Comparison of ENCODE assay signal across 10 cellular contexts in the genomic region with DNA sequence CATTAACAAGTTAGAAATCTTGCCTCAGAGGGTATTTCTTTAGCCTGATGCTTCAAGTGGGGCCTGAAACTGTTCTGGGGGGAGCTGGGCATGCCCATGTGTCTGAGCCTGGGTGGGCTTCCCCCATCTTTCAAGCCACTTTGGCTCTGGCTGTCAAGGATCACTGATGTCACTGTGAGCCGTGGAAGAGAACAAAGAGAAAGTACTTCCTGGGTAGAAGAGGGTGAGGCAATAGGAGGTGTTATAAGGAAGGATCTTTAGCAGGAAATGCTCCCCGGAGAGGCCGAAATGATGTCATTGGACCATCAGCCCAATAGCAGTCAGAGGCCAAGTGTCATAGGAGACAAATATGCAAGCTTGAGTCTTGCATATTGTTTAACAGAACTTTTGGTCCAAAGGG.
A peak's percentile ranks its signal among the peaks of the same experiment; 100 is the strongest.
DNase-seq lines count a peak whose midpoint lies in the region; ATAC-seq and TF ChIP-seq lines count a peak whose summit lies in the region.
"Had no signal": no experiment of that assay in that cellular context is flagged by ENCODE, and none has a peak within 500 bp of the region (broad histone marks: within the 10 kb centered on the region; RNA-seq: fewer than 3 reads in every experiment).

No MANE protein-coding gene starts in this region.

- H3K36me3 Mint-ChIP-seq in activated T-cell treated with anti-CD3 and anti-CD28 coated beads, Interleukin-2, amount 50 U/mL, for 24 hours (ENCODE audit: low read depth), result no peaks in the 10 kb centered on the region
- no peaks in the 10 kb centered on the region for H3K36me3 Mint-ChIP-seq in stimulated activated effector memory CD8-positive, alpha-beta T cell treated with anti-CD3 and anti-CD28 coated beads, Interleukin-12 subunit alpha, Interleukin-12 subunit beta, amount 100 ng/mL, for 72 hours

- H3K27ac Mint-ChIP-seq in activated T-cell treated with anti-CD3 and anti-CD28 coated beads, Interleukin-2, amount 50 U/mL, for 24 hours, result peak overlapping the region; percentile 91
- H3K27ac Mint-ChIP-seq in stimulated activated effector memory CD8-positive, alpha-beta T cell treated with anti-CD3 and anti-CD28 coated beads, Interleukin-12 subunit alpha, Interleukin-12 subunit beta, amount 100 ng/mL, for 72 hours, result peak overlapping the region; percentile 45

- no peak overlapping the region for H3K14ac ChIP-seq in trophoblast cell (ENCODE audit: low read length)

- peaks cover 26% of the 10 kb centered on the region for H3K27me3 Mint-ChIP-seq in activated T-cell treated with anti-CD3 and anti-CD28 coated beads, Interleukin-2, amount 50 U/mL, for 24 hours

- H3K27ac ChIP-seq in gastrocnemius medialis, result no peak overlapping the region
- H3K27ac ChIP-seq in trophoblast cell (ENCODE audit: low read depth, low read length), result no peak overlapping the region

- H4K8ac ChIP-seq in trophoblast cell (ENCODE audit: low read depth, low read length), result no peak overlapping the region

- no peak overlapping the region for H2BK12ac ChIP-seq in trophoblast cell (ENCODE audit: low read length)

- no peak overlapping the region for H2AK5ac ChIP-seq in trophoblast cell (ENCODE audit: low read length)

- no peak for TF ChIP-seq CTCF in gastrocnemius medialis (IDR thresholded peaks at IDR 0.05 in 4 of 5, conservative IDR thresholded peaks at IDR 0.05 in 1 of 5)

- no peak overlapping the region for H3K23ac ChIP-seq in trophoblast cell (ENCODE audit: low read length)

- no peak overlapping the region for H3K4me3 ChIP-seq in gastrocnemius medialis
- H3K4me3 ChIP-seq in trophoblast cell (ENCODE audit: low read depth, low read length), result no peak overlapping the region

- no peak overlapping the region for H2BK120ac ChIP-seq in trophoblast cell (ENCODE audit: insufficient read depth, low read length, poor library complexity)

- in situ Hi-C loops in gastrocnemius medialis (cut with MboI; ENCODE audit: low sequenced_read_pairs in 4 of 4), result no loop called here

- no peak overlapping the region for H3K4me3 Mint-ChIP-seq in activated T-cell treated with anti-CD3 and anti-CD28 coated beads, Interleukin-2, amount 50 U/mL, for 24 hours
- peak overlapping the region; percentile 41 for H3K4me3 Mint-ChIP-seq in stimulated activated effector memory CD8-positive, alpha-beta T cell treated with anti-CD3 and anti-CD28 coated beads, Interleukin-12 subunit alpha, Interleukin-12 subunit beta, amount 100 ng/mL, for 72 hours

- no peaks in the 10 kb centered on the region for H3K4me1 ChIP-seq in gastrocnemius medialis
- H3K4me1 ChIP-seq in trophoblast cell (ENCODE audit: control insufficient read depth in 1 of 2, insufficient read depth in 2 of 2, low read length in 2 of 2), result no peaks in the 10 kb centered on the region

- no peak overlapping the region for H4K91ac ChIP-seq in trophoblast cell (ENCODE audit: low read depth, low read length)

- DNase-seq in activated T-cell treated with anti-CD3 and anti-CD28 coated beads, Interleukin-2, amount 50 U/mL, for 24 hours, result no peak
- DNase-seq in activated T-cell treated with anti-CD3 and anti-CD28 coated beads, Interleukin-2, amount 50 U/mL, for 1 hour, result no peak
- DNase-seq in HT1080 (ENCODE audit: low read depth) (peak; percentile 23), gastrocnemius medialis (no peak), trophoblast cell (no peak)
- no peak for DNase-seq in stimulated activated effector memory CD8-positive, alpha-beta T cell treated with anti-CD3 and anti-CD28 coated beads, Interleukin-12 subunit alpha, Interleukin-12 subunit beta, amount 100 ng/mL, for 72 hours (ENCODE audit: low spot score in 2 of 2)
- DNase-seq: MM.1S, NCI-H526 had no signal

- H3K27me3 ChIP-seq in gastrocnemius medialis, result no peaks in the 10 kb centered on the region
- H3K27me3 ChIP-seq in trophoblast cell (ENCODE audit: insufficient read depth, low read length), result no peaks in the 10 kb centered on the region

- no CpG with 5 or more reads among the region's 3 CpGs for WGBS in trophoblast cell (ENCODE audit: extremely low coverage, insufficient coverage, insufficient read length)

- ATAC-seq in GM21786 (IDR thresholded peaks at IDR 0.05; ENCODE audit: unreplicated experiment), result peak; percentile 52
- ATAC-seq in stimulated activated effector memory CD8-positive, alpha-beta T cell treated with anti-CD3 and anti-CD28 coated beads, Interleukin-12 subunit alpha, Interleukin-12 subunit beta, amount 100 ng/mL, for 72 hours, result peak; percentile 52
- ATAC-seq in HG03521 (IDR thresholded peaks at IDR 0.05; ENCODE audit: unreplicated experiment), result no peak
- ATAC-seq in gastrocnemius medialis, result no peak

- no peak for TF ChIP-seq POLR2A in gastrocnemius medialis (IDR thresholded peaks at IDR 0.05)

- H3K4ac ChIP-seq in trophoblast cell (ENCODE audit: low read depth, low read length), result no peak overlapping the region

- no peaks in the 10 kb centered on the region for H3K9me3 Mint-ChIP-seq in activated T-cell treated with anti-CD3 and anti-CD28 coated beads, Interleukin-2, amount 50 U/mL, for 24 hours
- no peaks in the 10 kb centered on the region for H3K9me3 Mint-ChIP-seq in stimulated activated effector memory CD8-positive, alpha-beta T cell treated with anti-CD3 and anti-CD28 coated beads, Interleukin-12 subunit alpha, Interleukin-12 subunit beta, amount 100 ng/mL, for 72 hours

- no peak overlapping the region for H3K4me2 ChIP-seq in trophoblast cell (ENCODE audit: low read length)

- H3K79me1 ChIP-seq in trophoblast cell (ENCODE audit: low read length), result no peaks in the 10 kb centered on the region

- no peak overlapping the region for H2AFZ ChIP-seq in trophoblast cell (ENCODE audit: insufficient read depth, low read length, poor library complexity)

- H3K9ac ChIP-seq in trophoblast cell (ENCODE audit: low read length), result no peak overlapping the region

- H4K12ac ChIP-seq in trophoblast cell (ENCODE audit: low read depth, low read length), result no peak overlapping the region

- intact Hi-C loops in gastrocnemius medialis (cut with DNase I; ENCODE audit: low total_unique reads), result no loop called here

- H3K9me3 ChIP-seq in gastrocnemius medialis (no peaks in the 10 kb centered on the region), trophoblast cell (ENCODE audit: insufficient read depth, low read depth, low read length) (peaks cover 1% of the 10 kb centered on the region)

- peaks cover 19% of the 10 kb centered on the region for H3K4me1 Mint-ChIP-seq in activated T-cell treated with anti-CD3 and anti-CD28 coated beads, Interleukin-2, amount 50 U/mL, for 24 hours (ENCODE audit: low read depth)
- H3K4me1 Mint-ChIP-seq in stimulated activated effector memory CD8-positive, alpha-beta T cell treated with anti-CD3 and anti-CD28 coated beads, Interleukin-12 subunit alpha, Interleukin-12 subunit beta, amount 100 ng/mL, for 72 hours, result peaks cover 11% of the 10 kb centered on the region

- H3K36me3 ChIP-seq in gastrocnemius medialis, result no peaks in the 10 kb centered on the region
- H3K36me3 ChIP-seq in trophoblast cell (ENCODE audit: control insufficient read depth in 1 of 2, insufficient read depth in 2 of 2, low read length in 2 of 2), result no peaks in the 10 kb centered on the region

- no peak overlapping the region for H3K18ac ChIP-seq in trophoblast cell (ENCODE audit: low read length)

- no peak overlapping the region for H2BK5ac ChIP-seq in trophoblast cell (ENCODE audit: low read depth, low read length, poor library complexity)

- no peaks in the 10 kb centered on the region for H3K79me2 ChIP-seq in trophoblast cell (ENCODE audit: control insufficient read depth, insufficient read depth, low read length, poor library complexity)

Comparison
In these comparisons a context has a peak if more than half of its experiments do, and no peak if none do; other contexts are left out.
1. ATAC-seq: peak in GM21786 (single experiment) and stimulated activated effector memory CD8-positive, alpha-beta T cell treated with anti-CD3 and anti-CD28 coated beads, Interleukin-12 subunit alpha, Interleukin-12 subunit beta, amount 100 ng/mL, for 72 hours (single experiment); none in HG03521 (single experiment) and gastrocnemius medialis (0 of 2).